8 cellular contexts compared by ENCODE assay signal in the genomic region with DNA sequence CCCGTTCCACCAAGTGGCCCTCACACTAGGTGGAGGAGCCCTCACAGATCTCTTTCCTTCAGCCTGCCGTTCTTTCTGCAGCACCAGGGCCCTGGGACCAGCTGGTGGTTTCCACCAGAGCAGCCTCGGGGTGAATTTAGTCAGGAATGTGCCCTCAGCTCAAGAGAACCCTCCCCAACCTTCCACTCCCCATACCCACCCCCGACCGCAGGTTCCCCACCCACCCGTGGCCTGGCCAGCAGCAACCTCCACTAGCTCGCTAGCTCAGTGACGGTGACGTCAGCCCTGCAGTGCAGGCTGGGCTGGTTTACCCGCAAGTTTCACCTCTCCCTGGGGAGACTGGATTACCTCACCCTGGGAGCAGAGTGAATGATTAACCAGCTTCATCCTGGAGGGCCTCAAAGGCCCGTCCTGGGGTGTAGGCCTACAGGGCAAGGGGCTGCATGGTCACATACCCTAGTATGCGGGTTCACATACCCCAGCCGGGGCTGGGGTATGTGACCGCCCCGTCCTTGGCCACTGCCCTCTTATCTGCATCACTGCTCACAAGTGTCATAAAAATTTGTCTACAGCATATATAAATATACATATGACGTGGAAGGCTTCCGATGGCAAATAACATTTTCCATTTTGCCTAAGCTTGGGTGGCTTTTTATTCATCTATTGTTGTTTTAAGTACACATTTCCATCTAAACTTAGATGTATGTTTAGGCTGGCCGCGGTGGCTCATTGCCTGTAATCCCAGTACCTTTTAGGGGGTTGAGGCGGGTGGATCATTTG. TPM values are rescaled to one million over a fixed set of nuclear protein-coding genes. Genes with fewer than 3 reads are reported as not detected.
DNase-seq lines count a peak whose midpoint lies in the region; ATAC-seq, FAIRE-seq and TF ChIP-seq lines count a peak whose summit lies in the region.

No MANE protein-coding gene starts in this region.

- H3K36me3 ChIP-seq in ascending aorta (no peaks in the 10 kb centered on the region), kidney epithelial cell (ENCODE audit: control insufficient read depth, insufficient read depth, low read length) (no peaks in the 10 kb centered on the region)

- H3K27me3 ChIP-seq in ascending aorta (no peaks in the 10 kb centered on the region), kidney epithelial cell (ENCODE audit: control insufficient read depth, insufficient read depth, low read length) (no peaks in the 10 kb centered on the region)

- DNase-seq in ELR (ENCODE audit: low read depth) (peak; percentile 91), HTR-8/SVneo (ENCODE audit: insufficient read length, low spot score) (peak; percentile 92), ascending aorta (ENCODE audit: low spot score in 2 of 2) (peak; percentile 81 to 96), kidney epithelial cell (ENCODE audit: low read depth) (peak; percentile 97), ureter (ENCODE audit: low spot score) (peak; percentile 94), anterior cingulate cortex (lab: John Stamatoyannopoulos, UW) (no peak)
- DNase-seq in T-helper 2 cell treated with Interferon-gamma antibody and Interleukin-4, amounts not matched to agents 5 μg/mL and 100 μg/mL, for 36 hours (ENCODE audit: low spot score): no peak

- peaks cover 5% of the 10 kb centered on the region for H3K27me3 Mint-ChIP-seq in T-helper 2 cell treated with Interferon-gamma antibody and Interleukin-4, amounts not matched to agents 5 μg/mL and 100 μg/mL, for 36 hours (ENCODE audit: low read depth)

- no peaks in the 10 kb centered on the region for H3K9me3 Mint-ChIP-seq in T-helper 2 cell treated with Interferon-gamma antibody and Interleukin-4, amounts not matched to agents 5 μg/mL and 100 μg/mL, for 36 hours

- no peaks in the 10 kb centered on the region for H3K4me1 Mint-ChIP-seq in T-helper 2 cell treated with Interferon-gamma antibody and Interleukin-4, amounts not matched to agents 5 μg/mL and 100 μg/mL, for 36 hours (ENCODE audit: low read depth)

- FAIRE-seq in HTR-8/SVneo (lab: Jason Lieb, UNC): peak; percentile 82

- H3K4me1 ChIP-seq in ascending aorta: peaks cover 4 to 7% of the 10 kb centered on the region in 2 donors

- intact Hi-C loops in ascending aorta (cut with DNase I): loop anchor here (2.0 kb wide), 1 partner anchor 26 kb away; no protein-coding TSS in a partner anchor

- no peak overlapping the region for H3K27ac Mint-ChIP-seq in T-helper 2 cell treated with Interferon-gamma antibody and Interleukin-4, amounts not matched to agents 5 μg/mL and 100 μg/mL, for 36 hours

- H3K27ac ChIP-seq in ascending aorta: peak overlapping the region; percentile 60 to 83

- H3K36me3 Mint-ChIP-seq in T-helper 2 cell treated with Interferon-gamma antibody and Interleukin-4, amounts not matched to agents 5 μg/mL and 100 μg/mL, for 36 hours (ENCODE audit: low read depth): no peaks in the 10 kb centered on the region

- no peak overlapping the region for H3K4me3 Mint-ChIP-seq in T-helper 2 cell treated with Interferon-gamma antibody and Interleukin-4, amounts not matched to agents 5 μg/mL and 100 μg/mL, for 36 hours

- TF ChIP-seq CTCF in ascending aorta (IDR thresholded peaks at IDR 0.05) (no peak), kidney epithelial cell (IDR thresholded peaks at IDR 0.05; ENCODE audit: insufficient read depth, low read length, poor library complexity, severe bottlenecking) (no peak)

- no peak for ATAC-seq in GM21447 (IDR thresholded peaks at IDR 0.05; ENCODE audit: unreplicated experiment)

- no peaks in the 10 kb centered on the region for H3K9me3 ChIP-seq in ascending aorta

- H3K4me3 ChIP-seq in ascending aorta: no peak overlapping the region
- no peak overlapping the region for H3K4me3 ChIP-seq in kidney epithelial cell (ENCODE audit: low read depth, low read length)

RNA-seq across cellular contexts. Expression of gene ELF3, which starts 24.5 kb away (rescaled TPM):
- 0.96 TPM for total RNA-seq in ascending aorta
- 128 and 153 TPM in 2 replicates for total RNA-seq in kidney epithelial cell
- total RNA-seq in ureter: 1,345 TPM

RNA-seq across cellular contexts. Expression of gene RNPEP, which starts 52.4 kb away (rescaled TPM):
- total RNA-seq in ascending aorta: 106 TPM
- total RNA-seq in kidney epithelial cell: 75.8 and 97.4 TPM in 2 replicates
- 57.1 TPM for total RNA-seq in ureter

Comparison
In these comparisons a context has a peak if more than half of its experiments do, and no peak if none do; other contexts are left out.
1. DNase-seq: peak in ELR (single experiment), HTR-8/SVneo (single experiment), ascending aorta (2 of 2), kidney epithelial cell (single experiment) and ureter (single experiment); none in T-helper 2 cell treated with Interferon-gamma antibody and Interleukin-4, amounts not matched to agents 5 μg/mL and 100 μg/mL, for 36 hours (single experiment) and anterior cingulate cortex (0 of 58).
2. RNA of gene ELF3, which starts 24.5 kb away (total RNA-seq): 1,345 TPM in ureter (single experiment) and 128 to 153 TPM in kidney epithelial cell; 0.96 TPM in ascending aorta (single experiment); every median in the first group is over 10 times any median in the second.